Comparison of ENCODE assay signal across 2 cellular contexts in the genomic region with DNA sequence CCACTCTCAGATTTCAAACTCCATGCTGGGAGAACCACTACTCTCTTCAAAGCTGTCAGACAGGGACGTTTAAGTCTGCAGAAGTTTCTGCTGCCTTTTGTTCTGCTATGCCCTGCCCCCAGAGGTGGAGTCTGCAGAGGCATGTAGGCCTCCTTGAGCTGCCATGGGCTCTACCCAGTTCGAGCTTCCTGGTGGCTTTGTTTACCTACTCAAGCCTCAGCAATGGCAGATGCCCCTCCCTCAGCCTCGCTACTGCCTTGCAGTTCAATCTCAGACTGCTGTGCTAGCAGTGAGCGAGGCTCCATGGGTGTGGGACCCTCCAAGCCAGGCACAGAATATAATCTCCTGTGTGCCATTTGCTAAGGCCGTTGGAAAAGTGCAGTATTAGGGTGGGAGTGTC. TPM values are rescaled to one million over a fixed set of nuclear protein-coding genes. Genes with fewer than 3 reads are reported as not detected.
"Had no signal": no experiment of that assay in that cellular context is flagged by ENCODE, and none has a peak within 500 bp of the region (broad histone marks: within the 10 kb centered on the region; RNA-seq: fewer than 3 reads in every experiment).

No MANE protein-coding gene starts in this region.

RNA-seq across cellular contexts. Expression of a gene that starts 51.4 kb away (rescaled TPM):
- total RNA-seq: HFFc6, K562 had no signal
